Comparison of ENCODE assay signal across 8 cellular contexts in the genomic region with DNA sequence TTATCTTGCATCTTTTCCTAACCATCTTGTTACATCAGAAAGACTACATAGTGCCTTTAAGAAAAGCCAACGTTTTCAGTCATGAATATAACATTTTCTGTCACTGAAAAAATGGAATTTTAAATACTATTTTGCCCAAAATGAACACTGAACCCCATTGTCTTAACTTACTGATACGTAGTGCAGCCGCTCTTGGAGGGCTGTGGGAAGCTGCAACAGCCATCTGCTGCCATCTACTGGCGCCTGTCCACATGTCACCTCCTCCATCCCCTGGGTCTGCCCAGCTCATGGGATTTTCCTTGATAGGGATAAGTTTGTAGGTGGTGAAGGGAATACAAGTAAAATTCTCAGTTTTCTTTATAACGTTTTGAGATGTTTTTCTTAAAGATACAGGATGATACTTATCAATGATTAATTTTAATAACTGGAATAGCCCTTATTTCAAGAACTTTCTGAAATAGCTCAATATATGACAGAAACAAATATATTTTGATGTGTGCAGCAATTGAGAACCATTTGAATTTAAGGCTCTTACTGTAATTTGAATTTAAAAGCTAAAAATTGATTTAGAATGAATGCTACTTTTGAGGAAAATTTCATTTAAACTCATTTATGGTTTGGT.
DNase-seq lines count a peak whose midpoint lies in the region; TF ChIP-seq lines count a peak whose summit lies in the region.

No MANE protein-coding gene starts in this region.

- H3K9ac ChIP-seq in GM23248: no peak overlapping the region
- H3K9ac ChIP-seq in neuronal stem cell (ENCODE audit: low read depth, low read length, poor library complexity): no peak overlapping the region

- H2BK12ac ChIP-seq in neuronal stem cell (ENCODE audit: low read length): no peak overlapping the region

- no peaks in the 10 kb centered on the region for H4K20me1 ChIP-seq in GM23248 (ENCODE audit: insufficient read depth)

- 1 to 3% methylated on average over 5 of the region's 5 CpGs for WGBS in GM23248 (ENCODE audit: low coverage in 1 of 2, low lambda C conversion rate in 2 of 2, missing lambda C conversion rate in 2 of 2), 2 experiments
- no CpG with 5 or more reads among the region's 5 CpGs for WGBS in neuronal stem cell (ENCODE audit: extremely low coverage in 2 of 2, insufficient read length in 2 of 2, insufficient replicate concordance in 1 of 2), 2 donors
- 3% methylated on average over 5 of the region's 5 CpGs for WGBS in suprapubic skin

- no peaks in the 10 kb centered on the region for H3K4me1 ChIP-seq in GM23248 (ENCODE audit: insufficient read depth)
- H3K4me1 ChIP-seq in Peyer's patch: peaks cover 0 to 4% (median 0%) of the 10 kb centered on the region in 4 donors
- H3K4me1 ChIP-seq in neuronal stem cell (ENCODE audit: control insufficient read depth in 2 of 2, insufficient read depth in 1 of 2, low read depth in 1 of 2, low read length in 2 of 2): peaks cover 3 to 34% of the 10 kb centered on the region in 2 donors
- peaks cover 11% of the 10 kb centered on the region for H3K4me1 ChIP-seq in suprapubic skin

- no peak overlapping the region for H2BK15ac ChIP-seq in neuronal stem cell (ENCODE audit: low read length)

- no peak overlapping the region for H2AK5ac ChIP-seq in neuronal stem cell (ENCODE audit: low read depth, low read length)

- in situ Hi-C loops in GM23248 (cut with MboI): loop anchor here (10.0 to 25.0 kb wide), 2 partner anchors 278 to 860 kb away; no protein-coding TSS in a partner anchor

- peaks cover 3% of the 10 kb centered on the region for H3K79me1 ChIP-seq in neuronal stem cell (ENCODE audit: low read depth, low read length)

- DNase-seq in EH (ENCODE audit: low read depth) (peak; percentile 78), GM23248 (peak; percentile 86), Kasumi-1 (lab: John Stamatoyannopoulos, UW) (peak; percentile 72 to 84), Peyer's patch (peak; percentile 60 to 90 (median 84)), fibroblast of mammary gland (ENCODE audit: low read depth) (peak; percentile 76), neuronal stem cell (ENCODE audit: low spot score) (peak; percentile 72), suprapubic skin (ENCODE audit: low spot score in 2 of 2) (peak in 1 of 2 donors; percentile 88)
- peak; percentile 71 to 79 for DNase-seq in activated T-cell treated with anti-CD3 and anti-CD28 coated beads, Interleukin-2, amount 50 U/mL, for 48 hours

- H3K79me2 ChIP-seq in GM23248 (ENCODE audit: insufficient read depth): no peaks in the 10 kb centered on the region

- no peak overlapping the region for H4K91ac ChIP-seq in neuronal stem cell (ENCODE audit: low read depth, low read length, poor library complexity)

- H3K36me3 ChIP-seq in GM23248 (ENCODE audit: low read depth) (no peaks in the 10 kb centered on the region), Peyer's patch (no peaks in the 10 kb centered on the region), neuronal stem cell (replicated peaks in 1 of 2; ENCODE audit: control insufficient read depth in 2 of 2, insufficient read depth in 2 of 2, low read length in 2 of 2) (peaks cover 0 to 7% of the 10 kb centered on the region in 2 donors), suprapubic skin (no peaks in the 10 kb centered on the region)

- H3K27me3 ChIP-seq in GM23248 (replicated peaks; ENCODE audit: insufficient read depth): no peaks in the 10 kb centered on the region
- H3K27me3 ChIP-seq in Peyer's patch: no peaks in the 10 kb centered on the region
- no peaks in the 10 kb centered on the region for H3K27me3 ChIP-seq in neuronal stem cell (ENCODE audit: control insufficient read depth in 3 of 3, insufficient read depth in 3 of 3, low read depth in 1 of 3, low read length in 3 of 3)
- no peaks in the 10 kb centered on the region for H3K27me3 ChIP-seq in suprapubic skin

- peak; percentile 50 to 91 (median 88) for TF ChIP-seq CTCF in Peyer's patch (IDR thresholded peaks at IDR 0.05)
- peak; percentile 95 for TF ChIP-seq CTCF in fibroblast of mammary gland (conservative IDR thresholded peaks at IDR 0.05; ENCODE audit: control insufficient read depth, insufficient read depth, low read depth, low read length)
- peak; percentile 82 to 84 for TF ChIP-seq CTCF in suprapubic skin (IDR thresholded peaks at IDR 0.05)

- TF ChIP-seq POLR2A in Peyer's patch (IDR thresholded peaks at IDR 0.05) (no peak), suprapubic skin (IDR thresholded peaks at IDR 0.05) (no peak)

- H3K27ac ChIP-seq in GM23248: no peak overlapping the region
- no peak overlapping the region for H3K27ac ChIP-seq in Peyer's patch
- no peak overlapping the region for H3K27ac ChIP-seq in neuronal stem cell (replicated peaks; ENCODE audit: low read length)
- no peak overlapping the region for H3K27ac ChIP-seq in suprapubic skin

- no peak overlapping the region for H2BK120ac ChIP-seq in neuronal stem cell (ENCODE audit: low read depth, low read length)

- H2AFZ ChIP-seq in GM23248 (peak overlapping the region; percentile 2; the same call in 1 of the 2 replicates), neuronal stem cell (ENCODE audit: low read length) (no peak overlapping the region)

- H4K8ac ChIP-seq in neuronal stem cell (ENCODE audit: low read depth, low read length): no peak overlapping the region

- H2BK5ac ChIP-seq in neuronal stem cell (ENCODE audit: low read length): no peak overlapping the region

- H3K23ac ChIP-seq in neuronal stem cell (ENCODE audit: low read depth, low read length, poor library complexity): no peak overlapping the region

- H3F3A ChIP-seq in GM23248 (ENCODE audit: insufficient read depth): no peaks in the 10 kb centered on the region

- no peaks in the 10 kb centered on the region for H3K9me2 ChIP-seq in GM23248 (ENCODE audit: insufficient read depth)

- no peak overlapping the region for H3K18ac ChIP-seq in neuronal stem cell (ENCODE audit: low read length)

- no peak for TF ChIP-seq EP300 in suprapubic skin (IDR thresholded peaks at IDR 0.05)

- H3K4me3 ChIP-seq in GM23248: no peak overlapping the region
- H3K4me3 ChIP-seq in Peyer's patch: no peak overlapping the region
- H3K4me3 ChIP-seq in fibroblast of mammary gland (ENCODE audit: control insufficient read depth, low read depth, low read length): no peak overlapping the region
- no peak overlapping the region for H3K4me3 ChIP-seq in neuronal stem cell (ENCODE audit: low read length in 2 of 2)
- H3K4me3 ChIP-seq in suprapubic skin: no peak overlapping the region

- H3K14ac ChIP-seq in neuronal stem cell (ENCODE audit: low read length): no peak overlapping the region

- H3K4ac ChIP-seq in neuronal stem cell (ENCODE audit: low read length): no peak overlapping the region

- H3K4me2 ChIP-seq in GM23248 (ENCODE audit: unreplicated experiment) (no peak overlapping the region), neuronal stem cell (ENCODE audit: insufficient read depth, low read length, poor library complexity, severe bottlenecking) (no peak overlapping the region)

- H3K9me3 ChIP-seq in GM23248 (ENCODE audit: low read depth) (no peaks in the 10 kb centered on the region), Peyer's patch (no peaks in the 10 kb centered on the region), neuronal stem cell (replicated peaks in 1 of 2; ENCODE audit: control insufficient read depth in 2 of 2, insufficient read depth in 1 of 2, low read depth in 1 of 2, low read length in 2 of 2) (no peaks in the 10 kb centered on the region), suprapubic skin (no peaks in the 10 kb centered on the region)
